In the genomic region with DNA sequence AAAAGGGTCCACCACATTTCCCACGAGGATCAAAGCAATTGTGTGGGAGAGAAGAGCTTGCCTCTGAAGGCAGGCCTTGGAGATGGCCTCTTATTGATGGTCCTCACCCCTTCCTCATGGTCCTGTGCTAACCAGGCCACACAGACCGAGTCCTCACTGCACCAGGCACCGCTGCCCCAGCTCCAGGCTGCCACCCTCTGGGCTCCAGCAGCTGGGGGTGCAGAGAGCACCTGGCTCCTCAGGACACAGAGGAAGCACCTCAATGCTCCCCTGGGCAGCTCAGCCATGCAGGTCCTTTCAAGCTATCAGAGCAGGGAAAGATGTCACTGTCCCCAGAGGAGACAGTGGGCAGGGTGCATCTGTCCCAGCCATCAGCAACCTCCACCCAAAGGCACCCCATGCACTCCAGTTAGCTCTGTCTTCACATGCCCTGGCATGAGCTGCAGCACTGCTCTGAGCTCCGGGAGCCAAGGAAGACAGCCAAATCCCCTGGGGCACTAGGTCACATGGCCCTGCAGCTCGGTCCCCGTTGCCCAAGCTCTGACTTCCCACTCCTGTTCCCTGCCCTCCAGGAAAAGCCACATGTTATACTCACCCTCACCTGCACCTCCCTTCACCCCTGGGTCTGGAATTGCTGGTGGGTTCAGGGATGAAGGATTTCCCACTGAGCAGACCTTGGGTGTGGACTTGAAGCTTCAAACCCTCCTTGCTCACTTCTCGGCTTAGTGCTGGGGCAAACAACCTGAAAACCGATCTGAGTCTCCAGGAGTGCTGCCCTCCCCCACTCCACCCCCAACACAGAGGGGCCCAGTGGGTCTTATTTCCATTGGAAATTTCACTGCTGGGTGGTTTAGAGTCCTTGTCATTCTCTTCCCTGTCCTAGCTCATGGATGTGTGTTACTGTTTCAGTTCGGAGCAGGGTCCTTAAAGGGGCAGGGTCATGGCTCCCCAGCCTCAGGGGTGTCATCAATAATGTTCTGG, we compare ENCODE assay signal across 14 cellular contexts. TPM values are rescaled to one million over a fixed set of nuclear protein-coding genes. Genes with fewer than 3 reads are reported as not detected.
A peak's percentile ranks its signal among the peaks of the same experiment; 100 is the strongest.
DNase-seq lines count a peak whose midpoint lies in the region; ATAC-seq and TF ChIP-seq lines count a peak whose summit lies in the region.
"Had no signal": no experiment of that assay in that cellular context is flagged by ENCODE, and none has a peak within 500 bp of the region (broad histone marks: within the 10 kb centered on the region; RNA-seq: fewer than 3 reads in every experiment).

No MANE protein-coding gene starts in this region.

- TF ChIP-seq CTCF in foreskin keratinocyte (conservative IDR thresholded peaks at IDR 0.05) (peak; percentile 38), retinal pigment epithelial cell (conservative IDR thresholded peaks at IDR 0.05; ENCODE audit: low read depth, low read length) (peak; percentile 19)

- H3K27ac ChIP-seq in foreskin keratinocyte = no peak overlapping the region
- H3K27ac ChIP-seq: 22Rv1 had no signal

- H3K27me3 ChIP-seq in foreskin keratinocyte = no peaks in the 10 kb centered on the region

- ATAC-seq in foreskin keratinocyte (peak; percentile 60), HG03521 (IDR thresholded peaks at IDR 0.05; ENCODE audit: unreplicated experiment) (no peak)

- H3K4me3 ChIP-seq in retinal pigment epithelial cell (ENCODE audit: low read length) = no peak overlapping the region

- DNase-seq in DMS 273 (lab: John Stamatoyannopoulos, UW; ENCODE audit: unreplicated experiment) (peak; percentile 19), DMS 273 treated with DMSO at 0.1 percent for 48 hours (lab: John Stamatoyannopoulos, UW) (no peak), NCI-H2171 treated with DMSO at 0.1 percent for 48 hours (lab: John Stamatoyannopoulos, UW) (peak; percentile 79), foreskin keratinocyte (peak; percentile 21 to 73), retinal pigment epithelial cell (ENCODE audit: low read depth) (no peak), 8988T (no peak)
- DNase-seq in activated CD4-positive, alpha-beta T cell treated with anti-CD3 and anti-CD28 coated beads for 1 hour = no peak
- DNase-seq: cortex of kidney; stimulated activated CD4-positive, alpha-beta T cell treated with anti-CD3 and anti-CD28 coated beads, Interleukin-2, amount 100 ng/mL, for 48 hours had no signal

- peaks cover 12% of the 10 kb centered on the region for H3K4me1 ChIP-seq in foreskin keratinocyte

RNA-seq across cellular contexts. Expression of gene ALS2CL, which starts 32.6 kb away (rescaled TPM):
- total RNA-seq in foreskin keratinocyte = 32.3 and 39.6 TPM in 2 replicates
- 27.4 and 33.2 TPM in 2 replicates for polyA plus RNA-seq in foreskin keratinocyte

RNA-seq across cellular contexts. Expression of gene TMIE, which starts 40.4 kb away (rescaled TPM):
- total RNA-seq in foreskin keratinocyte = not detected in 2 replicates
- polyA plus RNA-seq in foreskin keratinocyte = 0.06 TPM in 1 of 2 replicates, not detected in the other
- total RNA-seq: activated T-helper 2 cell treated with anti-CD3 and anti-CD28 coated beads, Interferon-gamma antibody, Interleukin-2, Interleukin-4, amounts not matched to agents 10 μg/mL and 5 μg/mL and 100 μg/mL, durations not matched to agents 14 hours and 24 hours and 36 hours had no signal

RNA-seq across cellular contexts. Expression of gene FAM240A, which starts 48.5 kb away (rescaled TPM):
- total RNA-seq in foreskin keratinocyte = not detected in 2 replicates
- not detected in 2 replicates for polyA plus RNA-seq in foreskin keratinocyte
- total RNA-seq: activated T-helper 2 cell treated with anti-CD3 and anti-CD28 coated beads, Interferon-gamma antibody, Interleukin-2, Interleukin-4, amounts not matched to agents 10 μg/mL and 5 μg/mL and 100 μg/mL, durations not matched to agents 14 hours and 24 hours and 36 hours; myocyte; temporal lobe had no signal

RNA-seq across cellular contexts. Expression of gene PRSS50, which starts 56.8 kb away (rescaled TPM):
- total RNA-seq in foreskin keratinocyte = not detected in 2 replicates
- polyA plus RNA-seq in foreskin keratinocyte = not detected in 2 replicates
- total RNA-seq: activated T-helper 2 cell treated with anti-CD3 and anti-CD28 coated beads, Interferon-gamma antibody, Interleukin-2, Interleukin-4, amounts not matched to agents 10 μg/mL and 5 μg/mL and 100 μg/mL, durations not matched to agents 14 hours and 24 hours and 36 hours had no signal

Comparison
In these comparisons a context has a peak if more than half of its experiments do, and no peak if none do; other contexts are left out.
1. DNase-seq: peak in DMS 273 (single experiment), NCI-H2171 treated with DMSO at 0.1 percent for 48 hours (single experiment) and foreskin keratinocyte (2 of 2); none in DMS 273 treated with DMSO at 0.1 percent for 48 hours (single experiment), retinal pigment epithelial cell (single experiment), 8988T (single experiment) and activated CD4-positive, alpha-beta T cell treated with anti-CD3 and anti-CD28 coated beads for 1 hour (single experiment).